ENCODE assay signal across 1 cellular context in the genomic region with DNA sequence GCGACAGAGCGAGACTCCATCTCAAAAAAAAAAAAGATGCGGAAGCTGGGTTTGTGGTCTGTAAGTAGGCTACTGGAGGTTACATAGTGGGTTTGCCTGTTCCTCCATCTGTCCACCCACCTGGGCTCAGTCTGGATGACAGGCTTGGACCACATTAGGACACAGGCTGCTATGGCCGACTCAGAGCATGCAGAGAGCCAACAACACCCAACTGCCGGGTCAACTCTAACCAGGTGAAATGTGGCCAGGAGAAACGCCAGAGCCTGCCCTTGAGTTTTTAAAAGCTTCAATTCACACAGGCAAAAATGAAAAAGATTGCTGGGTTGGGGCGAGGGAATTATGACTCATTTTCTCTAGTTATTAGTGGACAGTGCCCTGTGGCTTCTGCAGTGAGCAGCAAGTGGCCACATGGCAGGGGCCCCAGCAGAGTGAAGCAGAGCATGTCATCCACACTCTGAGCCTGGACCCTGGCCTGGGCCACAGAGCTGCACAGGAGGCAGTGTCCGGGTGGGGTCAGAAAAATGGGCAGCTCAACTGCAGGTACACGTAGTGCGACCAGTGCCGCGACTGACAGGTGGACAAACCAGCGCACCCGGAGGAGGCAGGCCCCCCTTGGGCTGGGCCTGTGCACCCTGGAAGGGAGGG.
TF ChIP-seq lines count a peak whose summit lies in the region.

No MANE protein-coding gene starts in this region.

TF ChIP-seq in GM12878, 131 proteins besides CTCF, POLR2A, EP300 and RAD21 (continued from another document and continues in another):
- no peak for TF ChIP-seq REST (IDR thresholded peaks at IDR 0.05; ENCODE audit: low read depth, low read length)
- TF ChIP-seq ZNF687 (IDR thresholded peaks at IDR 0.05): no peak
- TF ChIP-seq PAX5 (IDR thresholded peaks at IDR 0.05; ENCODE audit: borderline replicate concordance, low read depth, low read length): 0 out of 2 replicates have a peak, but pooled peaks have one; percentile 32
- TF ChIP-seq JUND (IDR thresholded peaks at IDR 0.05; ENCODE audit: low read depth, low read length): peak; percentile 26; the same call in 1 of the 2 replicates
- TF ChIP-seq, protein P1, sequence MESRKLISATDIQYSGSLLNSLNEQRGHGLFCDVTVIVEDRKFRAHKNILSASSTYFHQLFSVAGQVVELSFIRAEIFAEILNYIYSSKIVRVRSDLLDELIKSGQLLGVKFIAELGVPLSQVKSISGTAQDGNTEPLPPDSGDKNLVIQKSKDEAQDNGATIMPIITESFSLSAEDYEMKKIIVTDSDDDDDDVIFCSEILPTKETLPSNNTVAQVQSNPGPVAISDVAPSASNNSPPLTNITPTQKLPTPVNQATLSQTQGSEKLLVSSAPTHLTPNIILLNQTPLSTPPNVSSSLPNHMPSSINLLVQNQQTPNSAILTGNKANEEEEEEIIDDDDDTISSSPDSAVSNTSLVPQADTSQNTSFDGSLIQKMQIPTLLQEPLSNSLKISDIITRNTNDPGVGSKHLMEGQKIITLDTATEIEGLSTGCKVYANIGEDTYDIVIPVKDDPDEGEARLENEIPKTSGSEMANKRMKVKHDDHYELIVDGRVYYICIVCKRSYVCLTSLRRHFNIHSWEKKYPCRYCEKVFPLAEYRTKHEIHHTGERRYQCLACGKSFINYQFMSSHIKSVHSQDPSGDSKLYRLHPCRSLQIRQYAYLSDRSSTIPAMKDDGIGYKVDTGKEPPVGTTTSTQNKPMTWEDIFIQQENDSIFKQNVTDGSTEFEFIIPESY (IDR thresholded peaks at IDR 0.05): no peak
- peak; percentile 33; the same call in 1 of the 2 replicates for TF ChIP-seq CREM (IDR thresholded peaks at IDR 0.05; ENCODE audit: low read depth)
- TF ChIP-seq CHD1 (IDR thresholded peaks at IDR 0.05; ENCODE audit: low read depth, low read length): no peak
- TF ChIP-seq HDGF (IDR thresholded peaks at IDR 0.05): no peak
- TF ChIP-seq SREBF2 (IDR thresholded peaks at IDR 0.05; ENCODE audit: low read length): no peak
- TF ChIP-seq FOXM1 (IDR thresholded peaks at IDR 0.05; ENCODE audit: low read depth, low read length): peak; percentile 51; the same call in 1 of the 2 replicates
- no peak for TF ChIP-seq RFX5 (IDR thresholded peaks at IDR 0.05; ENCODE audit: low read depth, low read length)
- TF ChIP-seq SUPT20H (IDR thresholded peaks at IDR 0.05; ENCODE audit: borderline replicate concordance, control insufficient read depth, low read depth, low read length): no peak
- no peak for TF ChIP-seq MTA3 (IDR thresholded peaks at IDR 0.05; ENCODE audit: borderline replicate concordance, low read length)
- TF ChIP-seq E4F1 (IDR thresholded peaks at IDR 0.05; ENCODE audit: borderline replicate concordance, partially characterized antibody): no peak
- TF ChIP-seq CHD2 (IDR thresholded peaks at IDR 0.05; ENCODE audit: borderline replicate concordance, low read depth, low read length): no peak
- TF ChIP-seq RB1 (IDR thresholded peaks at IDR 0.05; ENCODE audit: borderline replicate concordance): no peak
- TF ChIP-seq IRF5 (IDR thresholded peaks at IDR 0.05; ENCODE audit: borderline replicate concordance): no peak
- 0 out of 2 replicates have a peak, but pooled peaks have one; percentile 29 for TF ChIP-seq TCF12 (IDR thresholded peaks at IDR 0.05; ENCODE audit: low read depth, low read length)
- TF ChIP-seq PML (IDR thresholded peaks at IDR 0.05; ENCODE audit: low read length): no peak
- TF ChIP-seq IRF4 (IDR thresholded peaks at IDR 0.05; ENCODE audit: low read depth, low read length): peak; percentile 71; the same call in 1 of the 2 replicates
- no peak for TF ChIP-seq NFXL1 (IDR thresholded peaks at IDR 0.05; ENCODE audit: borderline replicate concordance)
- TF ChIP-seq, protein P2, sequence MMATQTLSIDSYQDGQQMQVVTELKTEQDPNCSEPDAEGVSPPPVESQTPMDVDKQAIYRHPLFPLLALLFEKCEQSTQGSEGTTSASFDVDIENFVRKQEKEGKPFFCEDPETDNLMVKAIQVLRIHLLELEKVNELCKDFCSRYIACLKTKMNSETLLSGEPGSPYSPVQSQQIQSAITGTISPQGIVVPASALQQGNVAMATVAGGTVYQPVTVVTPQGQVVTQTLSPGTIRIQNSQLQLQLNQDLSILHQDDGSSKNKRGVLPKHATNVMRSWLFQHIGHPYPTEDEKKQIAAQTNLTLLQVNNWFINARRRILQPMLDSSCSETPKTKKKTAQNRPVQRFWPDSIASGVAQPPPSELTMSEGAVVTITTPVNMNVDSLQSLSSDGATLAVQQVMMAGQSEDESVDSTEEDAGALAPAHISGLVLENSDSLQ (IDR thresholded peaks at IDR 0.05): no peak
- TF ChIP-seq, protein P3, sequence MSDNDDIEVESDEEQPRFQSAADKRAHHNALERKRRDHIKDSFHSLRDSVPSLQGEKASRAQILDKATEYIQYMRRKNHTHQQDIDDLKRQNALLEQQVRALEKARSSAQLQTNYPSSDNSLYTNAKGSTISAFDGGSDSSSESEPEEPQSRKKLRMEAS (IDR thresholded peaks at IDR 0.05; ENCODE audit: low read depth, low read length): no peak
- no peak for TF ChIP-seq PAX8 (IDR thresholded peaks at IDR 0.05)
- no peak for TF ChIP-seq ZNF24 (IDR thresholded peaks at IDR 0.05)
- TF ChIP-seq RUNX3 (IDR thresholded peaks at IDR 0.05; ENCODE audit: low read length): peak; percentile 78
- no peak for TF ChIP-seq ZBTB4 (CRISPR knock-in tag; IDR thresholded peaks at IDR 0.05)
- no peak for TF ChIP-seq CBFB (IDR thresholded peaks at IDR 0.05; ENCODE audit: low read depth)
- TF ChIP-seq SMARCA5 (IDR thresholded peaks at IDR 0.05): no peak
- TF ChIP-seq SREBF1 (IDR thresholded peaks at IDR 0.05; ENCODE audit: low read length): no peak
- TF ChIP-seq RELB (IDR thresholded peaks at IDR 0.05; ENCODE audit: low read depth): no peak
- no peak for TF ChIP-seq ZNF274 (IDR thresholded peaks at IDR 0.05; ENCODE audit: insufficient read depth, insufficient read length)
- no peak for TF ChIP-seq IKZF2 (IDR thresholded peaks at IDR 0.05)
- TF ChIP-seq CREB1 (IDR thresholded peaks at IDR 0.05; ENCODE audit: low read depth): no peak
- TF ChIP-seq NFYA (IDR thresholded peaks at IDR 0.05; ENCODE audit: borderline replicate concordance, low read depth, low read length): no peak
- TF ChIP-seq YY1 (IDR thresholded peaks at IDR 0.05; ENCODE audit: low read depth, low read length): 0 out of 2 replicates have a peak, but pooled peaks have one; percentile 43
- TF ChIP-seq BMI1 (IDR thresholded peaks at IDR 0.05; ENCODE audit: borderline replicate concordance): no peak
- no peak for TF ChIP-seq MXI1 (IDR thresholded peaks at IDR 0.05; ENCODE audit: low read depth, low read length)
